ENCODE assay signal across 8 cellular contexts in genomic region chr4:86939737-86940141, GRCh38. TPM values are rescaled to one million over a fixed set of nuclear protein-coding genes. Genes with fewer than 3 reads are reported as not detected.
A peak's percentile ranks its signal among the peaks of the same experiment; 100 is the strongest.
DNase-seq lines count a peak whose midpoint lies in the region; ATAC-seq and TF ChIP-seq lines count a peak whose summit lies in the region.

No MANE protein-coding gene starts in this region.

- POLR2A ChIA-PET in IMR-90 (lab: Charles Lee; ENCODE audit: unreplicated experiment) = no interaction called here
- POLR2A ChIA-PET in A673 (lab: Charles Lee; ENCODE audit: low non-redundant PET) = no interaction called here

- dilution Hi-C loops in IMR-90 (cut with HindIII; ENCODE audit: low sequenced_read_pairs, unreplicated experiment) = no loop called here

- H3K18ac ChIP-seq in IMR-90 (ENCODE audit: low read depth, low read length) = no peak overlapping the region

- H3K56ac ChIP-seq in IMR-90 (ENCODE audit: extremely low read depth, insufficient read depth, low read length) = no peak overlapping the region

- H4K20me1 ChIP-seq in IMR-90 (ENCODE audit: insufficient read depth, low read length) = peaks cover 14% of the 10 kb centered on the region; the same call in 1 of the 2 replicates

- peak overlapping the region; percentile 18; the same call in 1 of the 2 replicates for H3K14ac ChIP-seq in IMR-90 (replicated peaks; ENCODE audit: low read depth, low read length)

- no peak overlapping the region for H2BK5ac ChIP-seq in IMR-90 (ENCODE audit: low read depth, low read length, poor library complexity, severe bottlenecking)

- H3K4me1 ChIP-seq in IMR-90 (ENCODE audit: control insufficient read depth, insufficient read depth, low read length) (peaks cover 15% of the 10 kb centered on the region), A673 (ENCODE audit: insufficient read depth, low read length, poor library complexity, severe bottlenecking) (peaks cover 9% of the 10 kb centered on the region)

- H2BK15ac ChIP-seq in IMR-90 (ENCODE audit: low read depth, low read length) = 0 out of 3 replicates have a peak overlapping the region, but pooled peaks have one; percentile 8

- intact Hi-C loops in IMR-90 (cut with micrococcal nuclease) (loop anchor here (5.0 kb wide), 1 partner anchor 178 kb away; no protein-coding TSS in a partner anchor), sciatic nerve (cut with DNase I) (loop anchor here (10.0 kb wide), 1 partner anchor 65 kb away; no protein-coding TSS in a partner anchor), A673 (cut with micrococcal nuclease; ENCODE audit: unreplicated experiment) (loop anchor here (5.0 kb wide), 1 partner anchor 68 kb away; no protein-coding TSS in a partner anchor), Right ventricle myocardium inferior (cut with DNase I) (no loop called here)

- no TSS peak for BruUV-seq in IMR-90 (replicated peaks; lab: Mats Ljungman, UMichigan)
- BruUV-seq in A673 (replicated peaks; lab: Mats Ljungman, UMichigan) = no TSS peak

- H4K5ac ChIP-seq in IMR-90 (ENCODE audit: low read depth, low read length) = no peak overlapping the region

- peaks cover 8% of the 10 kb centered on the region for H3K9me1 ChIP-seq in IMR-90 (ENCODE audit: insufficient read depth, low read length)

- TF ChIP-seq CTCF in IMR-90 (conservative IDR thresholded peaks at IDR 0.05; ENCODE audit: low read depth, low read length) = no peak
- no peak for TF ChIP-seq CTCF in epithelial cell of proximal tubule (conservative IDR thresholded peaks at IDR 0.05; ENCODE audit: low read depth, low read length)
- TF ChIP-seq CTCF in A673 (conservative IDR thresholded peaks at IDR 0.05; ENCODE audit: low read depth, low read length) = no peak

- no peak for DNase-seq in IMR-90
- DNase-seq in epithelial cell of proximal tubule (ENCODE audit: low read depth) = no peak
- no peak for DNase-seq in sciatic nerve (ENCODE audit: low spot score)
- DNase-seq in A673 (ENCODE audit: low spot score) = no peak
- no peak for DNase-seq in NCI-H2171 treated with DMSO at 0.1 percent for 48 hours (lab: John Stamatoyannopoulos, UW)
- DNase-seq in Right ventricle myocardium inferior (ENCODE audit: missing footprints) = no peak

- peaks cover 16 to 78% of the 10 kb centered on the region in 2 experiments for H3K79me1 ChIP-seq in IMR-90 (ENCODE audit: low read depth in 1 of 2, low read length in 2 of 2)

- no peaks in the 10 kb centered on the region for H3K36me3 ChIP-seq in IMR-90 (ENCODE audit: control insufficient read depth, insufficient read depth, low read length)
- no peaks in the 10 kb centered on the region for H3K36me3 ChIP-seq in A673 (ENCODE audit: insufficient read depth, low read length, poor library complexity, severe bottlenecking)

- H3K27ac ChIP-seq in IMR-90 (ENCODE audit: insufficient read depth, low read length) (no peak overlapping the region), A673 (ENCODE audit: low read depth, low read length, poor library complexity, severe bottlenecking) (no peak overlapping the region)

- TF ChIP-seq RAD21 in IMR-90 (IDR thresholded peaks at IDR 0.05; ENCODE audit: low read length) = no peak

- no peak overlapping the region for H3K4me2 ChIP-seq in IMR-90 (ENCODE audit: low read depth, low read length)

- H3K23ac ChIP-seq in IMR-90 (ENCODE audit: low read depth, low read length) = no peak overlapping the region

- no peak for TF ChIP-seq POLR2A in IMR-90 (IDR thresholded peaks at IDR 0.05; ENCODE audit: low read depth, low read length)

- H2BK20ac ChIP-seq in IMR-90 (ENCODE audit: low read depth, low read length) = no peak overlapping the region

- H4K8ac ChIP-seq in IMR-90 (ENCODE audit: low read depth in 2 of 2, low read length in 2 of 2) = no peak overlapping the region

- no peak overlapping the region; the same call in 1 of the 2 replicates for H2AK5ac ChIP-seq in IMR-90 (ENCODE audit: low read depth, low read length)

- H4K91ac ChIP-seq in IMR-90 (ENCODE audit: insufficient read depth, low read depth, low read length) = no peak overlapping the region

- WGBS in IMR-90 (ENCODE audit: extremely low coverage in 2 of 2, insufficient read length in 1 of 2), 2 experiments = 100% methylated on average over 1 of the region's 5 CpGs; no CpG with 5 or more reads in 1 of the 2 experiments

- no peak overlapping the region for H3K9ac ChIP-seq in IMR-90 (ENCODE audit: low read depth, low read length)

- no peaks in the 10 kb centered on the region for H3K27me3 ChIP-seq in IMR-90 (ENCODE audit: control insufficient read depth, insufficient read depth, low read length)
- H3K27me3 ChIP-seq in A673 (replicated peaks; ENCODE audit: insufficient read depth, low read depth, low read length, poor library complexity) = no peaks in the 10 kb centered on the region

- no peaks in the 10 kb centered on the region for H3K9me3 ChIP-seq in IMR-90 (ENCODE audit: control insufficient read depth, insufficient read depth, low read length)
- no peaks in the 10 kb centered on the region for H3K9me3 ChIP-seq in A673 (ENCODE audit: low read depth, low read length, poor library complexity, severe bottlenecking)

- peak overlapping the region; percentile 16; the same call in 1 of the 2 replicates for H3K4ac ChIP-seq in IMR-90 (ENCODE audit: low read depth, low read length)

- H3K4me3 ChIP-seq in IMR-90 (ENCODE audit: insufficient read depth, low read depth, low read length) (no peak overlapping the region), epithelial cell of proximal tubule (ENCODE audit: low read depth, low read length) (peak overlapping the region; percentile 94), A673 (ENCODE audit: low read depth, low read length, poor library complexity, severe bottlenecking) (no peak overlapping the region)

- no peak overlapping the region for H2AK9ac ChIP-seq in IMR-90 (replicated peaks; ENCODE audit: low read depth, low read length, poor library complexity)

- CTCF ChIA-PET in IMR-90 (lab: Yijun Ruan, JAX) (interaction anchor here (0.5 to 1.2 kb wide), 2 partner anchors 11 to 17 kb away, joined by 3 read pairs; no protein-coding TSS in a partner anchor), A673 (lab: Charles Lee) (no interaction called here)

- H2BK120ac ChIP-seq in IMR-90 (ENCODE audit: low read depth, low read length) = no peak overlapping the region; the same call in 1 of the 2 replicates

- peak; percentile 65 for ATAC-seq in GM18498 (IDR thresholded peaks at IDR 0.05; ENCODE audit: unreplicated experiment)
- peak; percentile 66 for ATAC-seq in GM21529 (IDR thresholded peaks at IDR 0.05; ENCODE audit: unreplicated experiment)
- ATAC-seq in IMR-90 (ENCODE audit: low read depth) = no peak
- no peak for ATAC-seq in sciatic nerve
- no peak for ATAC-seq in Right ventricle myocardium inferior

- H2AFZ ChIP-seq in IMR-90 (replicated peaks; ENCODE audit: low read length, poor library complexity) = no peak overlapping the region

- in situ Hi-C loops in IMR-90 (cut with MboI; ENCODE audit: low sequenced_read_pairs) = loop anchor here (5.0 kb wide), 1 partner anchor 68 kb away; no protein-coding TSS in a partner anchor

TF ChIP-seq in IMR-90, 13 proteins besides CTCF, POLR2A, EP300 and RAD21:
- TF ChIP-seq SMC3 (IDR thresholded peaks at IDR 0.05; ENCODE audit: low read depth, low read length) (no peak), USF2 (IDR thresholded peaks at IDR 0.05; ENCODE audit: low read depth, low read length) (no peak), NFE2L2 (IDR thresholded peaks at IDR 0.05; ENCODE audit: low read depth, low read length) (no peak), FOS (IDR thresholded peaks at IDR 0.05; ENCODE audit: low read depth, low read length) (no peak), MAZ (IDR thresholded peaks at IDR 0.05; ENCODE audit: borderline replicate concordance, low read depth, low read length) (no peak), ELK1 (IDR thresholded peaks at IDR 0.05; ENCODE audit: borderline replicate concordance, low read depth, low read length) (no peak), RCOR1 (IDR thresholded peaks at IDR 0.05; ENCODE audit: insufficient replicate concordance, low read length) (no peak), CHD1 (IDR thresholded peaks at IDR 0.05; ENCODE audit: low read depth, low read length) (no peak), RFX5 (IDR thresholded peaks at IDR 0.05; ENCODE audit: low read depth, low read length) (no peak), CEBPB (IDR thresholded peaks at IDR 0.05; ENCODE audit: low read depth, low read length) (no peak), MXI1 (IDR thresholded peaks at IDR 0.05; ENCODE audit: borderline replicate concordance, low read depth, low read length) (no peak), MAFK (IDR thresholded peaks at IDR 0.05; ENCODE audit: low read depth, low read length) (no peak), BHLHE40 (IDR thresholded peaks at IDR 0.05; ENCODE audit: low read depth, low read length) (no peak)

RNA-seq across cellular contexts. Expression of gene AFF1, which starts 4.9 kb away (rescaled TPM):
- total RNA-seq in IMR-90 (2012; rRNA removed) (7.0 and 10.8 TPM in 2 replicates), epithelial cell of proximal tubule (12.5 and 13.2 TPM in 2 replicates), sciatic nerve (121 TPM), A673 (2021) (60.1 and 65.4 TPM in 2 replicates), Right ventricle myocardium inferior (73.3 TPM)
- 9.6 and 11.4 TPM in 2 replicates for polyA plus RNA-seq in IMR-90 (2012; rRNA removed)
- 1.8 and 3.5 TPM in 2 replicates for polyA plus RNA-seq in IMR-90 (2012; cell fraction: cytosol; rRNA removed)
- polyA plus RNA-seq in IMR-90 (2012; cell fraction: nucleus; rRNA removed; ENCODE audit: low replicate concordance) = 6.8 and 17.8 TPM in 2 replicates

RNA-seq across cellular contexts. Expression of gene C4orf36, which starts 47.5 kb away (rescaled TPM):
- total RNA-seq in IMR-90 (2012; rRNA removed) = 0.18 and 0.28 TPM in 2 replicates
- 0.29 and 0.41 TPM in 2 replicates for polyA plus RNA-seq in IMR-90 (2012; rRNA removed)
- 0.76 TPM in 1 of 2 replicates, not detected in the other for polyA plus RNA-seq in IMR-90 (2012; cell fraction: cytosol; rRNA removed)
- polyA plus RNA-seq in IMR-90 (2012; cell fraction: nucleus; rRNA removed; ENCODE audit: low replicate concordance) = 0.08 and 0.53 TPM in 2 replicates
- 0.80 and 1.1 TPM in 2 replicates for total RNA-seq in epithelial cell of proximal tubule
- total RNA-seq in sciatic nerve = 0.49 TPM
- 3.1 and 5.3 TPM in 2 replicates for total RNA-seq in A673 (2021)
- total RNA-seq in Right ventricle myocardium inferior = 0.78 TPM

Comparison
In these comparisons a context has a peak if more than half of its experiments do, and no peak if none do; other contexts are left out.
1. ATAC-seq: peak in GM18498 (single experiment) and GM21529 (single experiment); none in IMR-90 (single experiment), sciatic nerve (single experiment) and Right ventricle myocardium inferior (single experiment).